In genomic region chr17:56142781-56143180, GRCh38 we compare ENCODE assay signal across 1 cellular context.
TF ChIP-seq lines count a peak whose summit lies in the region.

No MANE protein-coding gene starts in this region.

TF ChIP-seq in WTC11, 78 proteins besides CTCF, POLR2A, EP300 and RAD21 (continued from another document):
- TF ChIP-seq ZSCAN18 (CRISPR knock-in tag; IDR thresholded peaks at IDR 0.05) (no peak), ZNF425 (CRISPR knock-in tag; conservative IDR thresholded peaks at IDR 0.05) (no peak), MAX (CRISPR knock-in tag; IDR thresholded peaks at IDR 0.05) (no peak), HMGA2 (CRISPR knock-in tag; IDR thresholded peaks at IDR 0.05) (no peak), CBFB (CRISPR knock-in tag; IDR thresholded peaks at IDR 0.05; ENCODE audit: low read depth) (no peak), CREB1 (CRISPR knock-in tag; IDR thresholded peaks at IDR 0.05) (no peak), JAZF1 (CRISPR knock-in tag; IDR thresholded peaks at IDR 0.05) (no peak)
